Comparison of ENCODE assay signal across 19 cellular contexts in genomic region chr9:93110400-93110855, GRCh38. TPM values are rescaled to one million over a fixed set of nuclear protein-coding genes. Genes with fewer than 3 reads are reported as not detected.
DNase-seq lines count a peak whose midpoint lies in the region; ATAC-seq and TF ChIP-seq lines count a peak whose summit lies in the region.
"Had no signal": no experiment of that assay in that cellular context is flagged by ENCODE, and none has a peak within 500 bp of the region (broad histone marks: within the 10 kb centered on the region; RNA-seq: fewer than 3 reads in every experiment).

No MANE protein-coding gene starts in this region.

- H3K4me3 Mint-ChIP-seq in activated naive CD4-positive, alpha-beta T cell treated with anti-CD3 and anti-CD28 coated beads, Interleukin-2, amount 10 ng/mL, durations not matched to agents 7 days and 5 days, result no peak overlapping the region
- H3K4me3 Mint-ChIP-seq: activated T-cell treated with anti-CD3 and anti-CD28 coated beads, Interleukin-2, amount 50 U/mL, for 72 hours; CD8-positive, alpha-beta T cell had no signal

- no peak overlapping the region for H3K27ac ChIP-seq in ascending aorta
- H3K27ac ChIP-seq in upper lobe of right lung, result no peak overlapping the region
- H3K27ac ChIP-seq: transverse colon had no signal

- H3K27me3 Mint-ChIP-seq in activated naive CD4-positive, alpha-beta T cell treated with anti-CD3 and anti-CD28 coated beads, Interleukin-2, amount 10 ng/mL, durations not matched to agents 7 days and 5 days, result no peaks in the 10 kb centered on the region

- H3K36me3 ChIP-seq in ascending aorta (peaks cover 50 to 60% of the 10 kb centered on the region in 2 donors), upper lobe of right lung (peaks cover 29% of the 10 kb centered on the region)

- intact Hi-C loops in ascending aorta (cut with DNase I), result no loop called here
- intact Hi-C loops in upper lobe of right lung (cut with DNase I), result no loop called here

- peak overlapping the region; percentile 24 for H3K27ac Mint-ChIP-seq in activated naive CD4-positive, alpha-beta T cell treated with anti-CD3 and anti-CD28 coated beads, Interleukin-2, amount 10 ng/mL, durations not matched to agents 7 days and 5 days
- H3K27ac Mint-ChIP-seq: CD8-positive, alpha-beta T cell had no signal

- TF ChIP-seq CTCF in ascending aorta (IDR thresholded peaks at IDR 0.05) (no peak), upper lobe of right lung (IDR thresholded peaks at IDR 0.05) (no peak)

- H3K4me1 Mint-ChIP-seq in activated naive CD4-positive, alpha-beta T cell treated with anti-CD3 and anti-CD28 coated beads, Interleukin-2, amount 10 ng/mL, durations not matched to agents 7 days and 5 days, result peaks cover 46% of the 10 kb centered on the region

- peaks cover 0 to 8% of the 10 kb centered on the region in 2 donors for H3K4me1 ChIP-seq in ascending aorta
- peaks cover 3% of the 10 kb centered on the region for H3K4me1 ChIP-seq in upper lobe of right lung

- H3K4me3 ChIP-seq in ascending aorta, result no peak overlapping the region
- no peak overlapping the region for H3K4me3 ChIP-seq in upper lobe of right lung
- H3K4me3 ChIP-seq: A549, gastrocnemius medialis, skin epidermis, transverse colon had no signal

- H3K36me3 Mint-ChIP-seq in activated naive CD4-positive, alpha-beta T cell treated with anti-CD3 and anti-CD28 coated beads, Interleukin-2, amount 10 ng/mL, durations not matched to agents 7 days and 5 days, result peaks cover 36% of the 10 kb centered on the region

- H3K27me3 ChIP-seq in ascending aorta (no peaks in the 10 kb centered on the region), upper lobe of right lung (no peaks in the 10 kb centered on the region)
- H3K27me3 ChIP-seq: gastrocnemius medialis, transverse colon had no signal

- CTCF ChIA-PET in activated naive CD4-positive, alpha-beta T cell treated with anti-CD3 and anti-CD28 coated beads, Interleukin-2, amount 10 ng/mL, durations not matched to agents 7 days and 5 days (lab: Charles Lee), result interaction anchor here (1.9 to 4.1 kb wide), 2 partner anchors 10 to 16 kb away, joined by 7 to 39 read pairs; no protein-coding TSS in a partner anchor

- ATAC-seq in upper lobe of right lung, result no peak
- ATAC-seq: A549; activated T-cell treated with anti-CD3 and anti-CD28 coated beads, Interleukin-2, amount 50 U/mL, for 72 hours; CD8-positive, alpha-beta T cell had no signal

- peaks cover 2% of the 10 kb centered on the region for H3K9me3 Mint-ChIP-seq in activated naive CD4-positive, alpha-beta T cell treated with anti-CD3 and anti-CD28 coated beads, Interleukin-2, amount 10 ng/mL, durations not matched to agents 7 days and 5 days
- H3K9me3 Mint-ChIP-seq: activated T-cell treated with anti-CD3 and anti-CD28 coated beads, Interleukin-2, amount 50 U/mL, for 72 hours; CD8-positive, alpha-beta T cell had no signal

- DNase-seq in activated naive CD4-positive, alpha-beta T cell treated with anti-CD3 and anti-CD28 coated beads, Interleukin-2, amount 10 ng/mL, durations not matched to agents 7 days and 5 days, result no peak
- no peak for DNase-seq in activated naive CD4-positive, alpha-beta T cell (lab: John Stamatoyannopoulos, UW)
- DNase-seq in ascending aorta (ENCODE audit: low spot score in 2 of 2) (peak; percentile 8 to 58), mesenteric fat pad (ENCODE audit: low spot score) (peak; percentile 82), upper lobe of right lung (peak; percentile 67), NCI-H82 (lab: John Stamatoyannopoulos, UW) (no peak), NCI-H2227 (lab: John Stamatoyannopoulos, UW; ENCODE audit: unreplicated experiment) (no peak), COR-L47 (lab: John Stamatoyannopoulos, UW) (no peak)
- DNase-seq: activated CD4-positive, alpha-beta T cell treated with anti-CD3 and anti-CD28 coated beads, Interleukin-2, amount 50 U/mL, for 1 hour; activated T-cell treated with anti-CD3 and anti-CD28 coated beads, Interleukin-2, amount 50 U/mL, for 72 hours; midbrain; NCI-H2029; NCI-H526 treated with DMSO at 0.1 percent for 48 hours; nucleus accumbens; transverse colon had no signal

- H3K9me3 ChIP-seq in ascending aorta (no peaks in the 10 kb centered on the region), upper lobe of right lung (no peaks in the 10 kb centered on the region)
- H3K9me3 ChIP-seq: A549, gastrocnemius medialis, transverse colon had no signal

RNA-seq across cellular contexts. Expression of gene CARD19, which starts 14.4 kb away (rescaled TPM):
- total RNA-seq in ascending aorta, result 212 TPM
- 38.9 TPM for total RNA-seq in mesenteric fat pad
- total RNA-seq in upper lobe of right lung, result 31.8 TPM

RNA-seq across cellular contexts. Expression of gene NINJ1, which starts 23.6 kb away (rescaled TPM):
- total RNA-seq in ascending aorta, result 156 TPM
- 58.8 TPM for total RNA-seq in mesenteric fat pad
- 53.2 TPM for total RNA-seq in upper lobe of right lung

RNA-seq across cellular contexts. Expression of gene SUSD3, which starts 51.9 kb away (rescaled TPM):
- total RNA-seq in ascending aorta (not detected), mesenteric fat pad (2.0 TPM), upper lobe of right lung (4.8 TPM)

Comparison
In these comparisons a context has a peak if more than half of its experiments do, and no peak if none do; other contexts are left out.
1. DNase-seq: peak in ascending aorta (2 of 2), mesenteric fat pad (single experiment) and upper lobe of right lung (single experiment); none in activated naive CD4-positive, alpha-beta T cell treated with anti-CD3 and anti-CD28 coated beads, Interleukin-2, amount 10 ng/mL, durations not matched to agents 7 days and 5 days (single experiment), activated naive CD4-positive, alpha-beta T cell (0 of 4), NCI-H82 (single experiment), NCI-H2227 (single experiment) and COR-L47 (single experiment).